Comparison of ENCODE assay signal across 1 cellular context in the genomic region with DNA sequence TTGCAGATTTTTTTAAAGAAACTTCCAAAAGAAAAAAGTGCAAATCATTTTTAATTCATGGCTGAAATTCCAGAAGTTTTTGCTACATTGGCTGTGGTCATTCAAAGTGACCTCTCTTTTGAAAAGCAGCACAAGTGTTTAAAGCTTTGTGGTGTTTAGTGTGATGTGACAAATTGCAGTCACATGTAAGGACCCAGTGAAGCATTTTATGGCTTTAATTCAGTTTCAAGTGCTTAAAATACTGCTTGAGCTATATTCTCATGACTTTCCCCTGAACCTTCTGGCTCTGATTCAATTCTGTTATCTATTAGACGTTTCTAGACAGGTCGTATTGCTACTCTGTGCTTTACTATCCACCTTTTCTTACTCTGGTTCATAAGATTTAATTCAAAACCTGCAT.
TF ChIP-seq lines count a peak whose summit lies in the region.

No MANE protein-coding gene starts in this region.

TF ChIP-seq in WTC11, 78 proteins besides CTCF, POLR2A, EP300 and RAD21 (continued from another document):
- TF ChIP-seq, protein P1, sequence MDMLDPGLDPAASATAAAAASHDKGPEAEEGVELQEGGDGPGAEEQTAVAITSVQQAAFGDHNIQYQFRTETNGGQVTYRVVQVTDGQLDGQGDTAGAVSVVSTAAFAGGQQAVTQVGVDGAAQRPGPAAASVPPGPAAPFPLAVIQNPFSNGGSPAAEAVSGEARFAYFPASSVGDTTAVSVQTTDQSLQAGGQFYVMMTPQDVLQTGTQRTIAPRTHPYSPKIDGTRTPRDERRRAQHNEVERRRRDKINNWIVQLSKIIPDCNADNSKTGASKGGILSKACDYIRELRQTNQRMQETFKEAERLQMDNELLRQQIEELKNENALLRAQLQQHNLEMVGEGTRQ (CRISPR knock-in tag; IDR thresholded peaks at IDR 0.05): no peak
- TF ChIP-seq, protein P2, sequence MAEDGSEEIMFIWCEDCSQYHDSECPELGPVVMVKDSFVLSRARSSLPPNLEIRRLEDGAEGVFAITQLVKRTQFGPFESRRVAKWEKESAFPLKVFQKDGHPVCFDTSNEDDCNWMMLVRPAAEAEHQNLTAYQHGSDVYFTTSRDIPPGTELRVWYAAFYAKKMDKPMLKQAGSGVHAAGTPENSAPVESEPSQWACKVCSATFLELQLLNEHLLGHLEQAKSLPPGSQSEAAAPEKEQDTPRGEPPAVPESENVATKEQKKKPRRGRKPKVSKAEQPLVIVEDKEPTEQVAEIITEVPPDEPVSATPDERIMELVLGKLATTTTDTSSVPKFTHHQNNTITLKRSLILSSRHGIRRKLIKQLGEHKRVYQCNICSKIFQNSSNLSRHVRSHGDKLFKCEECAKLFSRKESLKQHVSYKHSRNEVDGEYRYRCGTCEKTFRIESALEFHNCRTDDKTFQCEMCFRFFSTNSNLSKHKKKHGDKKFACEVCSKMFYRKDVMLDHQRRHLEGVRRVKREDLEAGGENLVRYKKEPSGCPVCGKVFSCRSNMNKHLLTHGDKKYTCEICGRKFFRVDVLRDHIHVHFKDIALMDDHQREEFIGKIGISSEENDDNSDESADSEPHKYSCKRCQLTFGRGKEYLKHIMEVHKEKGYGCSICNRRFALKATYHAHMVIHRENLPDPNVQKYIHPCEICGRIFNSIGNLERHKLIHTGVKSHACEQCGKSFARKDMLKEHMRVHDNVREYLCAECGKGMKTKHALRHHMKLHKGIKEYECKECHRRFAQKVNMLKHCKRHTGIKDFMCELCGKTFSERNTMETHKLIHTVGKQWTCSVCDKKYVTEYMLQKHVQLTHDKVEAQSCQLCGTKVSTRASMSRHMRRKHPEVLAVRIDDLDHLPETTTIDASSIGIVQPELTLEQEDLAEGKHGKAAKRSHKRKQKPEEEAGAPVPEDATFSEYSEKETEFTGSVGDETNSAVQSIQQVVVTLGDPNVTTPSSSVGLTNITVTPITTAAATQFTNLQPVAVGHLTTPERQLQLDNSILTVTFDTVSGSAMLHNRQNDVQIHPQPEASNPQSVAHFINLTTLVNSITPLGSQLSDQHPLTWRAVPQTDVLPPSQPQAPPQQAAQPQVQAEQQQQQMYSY (CRISPR knock-in tag; IDR thresholded peaks at IDR 0.05): no peak
- TF ChIP-seq FOXK1 (CRISPR knock-in tag; IDR thresholded peaks at IDR 0.05) (no peak), GTF2I (CRISPR knock-in tag; conservative IDR thresholded peaks at IDR 0.05) (no peak), TP53 (CRISPR knock-in tag; IDR thresholded peaks at IDR 0.05) (no peak), ZNF232 (CRISPR knock-in tag; IDR thresholded peaks at IDR 0.05) (no peak)
- TF ChIP-seq, protein P3, sequence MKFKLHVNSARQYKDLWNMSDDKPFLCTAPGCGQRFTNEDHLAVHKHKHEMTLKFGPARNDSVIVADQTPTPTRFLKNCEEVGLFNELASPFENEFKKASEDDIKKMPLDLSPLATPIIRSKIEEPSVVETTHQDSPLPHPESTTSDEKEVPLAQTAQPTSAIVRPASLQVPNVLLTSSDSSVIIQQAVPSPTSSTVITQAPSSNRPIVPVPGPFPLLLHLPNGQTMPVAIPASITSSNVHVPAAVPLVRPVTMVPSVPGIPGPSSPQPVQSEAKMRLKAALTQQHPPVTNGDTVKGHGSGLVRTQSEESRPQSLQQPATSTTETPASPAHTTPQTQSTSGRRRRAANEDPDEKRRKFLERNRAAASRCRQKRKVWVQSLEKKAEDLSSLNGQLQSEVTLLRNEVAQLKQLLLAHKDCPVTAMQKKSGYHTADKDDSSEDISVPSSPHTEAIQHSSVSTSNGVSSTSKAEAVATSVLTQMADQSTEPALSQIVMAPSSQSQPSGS (CRISPR knock-in tag; IDR thresholded peaks at IDR 0.05; ENCODE audit: borderline replicate concordance, low read depth): no peak
- TF ChIP-seq, protein P4, sequence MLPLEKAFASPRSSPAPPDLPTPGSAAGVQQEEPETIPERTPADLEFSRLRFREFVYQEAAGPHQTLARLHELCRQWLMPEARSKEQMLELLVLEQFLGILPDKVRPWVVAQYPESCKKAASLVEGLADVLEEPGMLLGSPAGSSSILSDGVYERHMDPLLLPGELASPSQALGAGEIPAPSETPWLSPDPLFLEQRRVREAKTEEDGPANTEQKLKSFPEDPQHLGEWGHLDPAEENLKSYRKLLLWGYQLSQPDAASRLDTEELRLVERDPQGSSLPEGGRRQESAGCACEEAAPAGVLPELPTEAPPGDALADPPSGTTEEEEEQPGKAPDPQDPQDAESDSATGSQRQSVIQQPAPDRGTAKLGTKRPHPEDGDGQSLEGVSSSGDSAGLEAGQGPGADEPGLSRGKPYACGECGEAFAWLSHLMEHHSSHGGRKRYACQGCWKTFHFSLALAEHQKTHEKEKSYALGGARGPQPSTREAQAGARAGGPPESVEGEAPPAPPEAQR (CRISPR knock-in tag; IDR thresholded peaks at IDR 0.05): no peak
